ENCODE assay signal across 12 cellular contexts in the genomic region with DNA sequence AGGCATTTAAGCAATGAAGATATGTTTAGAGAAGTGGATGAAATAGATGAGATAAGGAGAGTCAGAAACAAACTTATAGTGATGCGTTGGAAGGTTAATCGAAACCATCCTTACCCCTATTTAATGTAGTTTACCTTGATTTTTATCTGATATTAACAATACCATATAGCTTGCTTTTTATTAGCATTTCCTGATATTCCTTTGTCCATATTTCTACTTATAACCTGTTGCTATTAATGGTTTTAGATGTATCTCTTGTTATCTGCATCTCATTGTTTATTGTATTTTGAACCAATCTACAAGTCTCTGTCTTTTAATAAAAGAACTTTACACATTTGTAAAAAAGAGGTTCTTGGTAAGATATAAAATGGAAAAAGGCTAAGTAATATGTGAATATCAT. TPM values are rescaled to one million over a fixed set of nuclear protein-coding genes. Genes with fewer than 3 reads are reported as not detected.
DNase-seq lines count a peak whose midpoint lies in the region; ATAC-seq and TF ChIP-seq lines count a peak whose summit lies in the region.
"Had no signal": no experiment of that assay in that cellular context is flagged by ENCODE, and none has a peak within 500 bp of the region (broad histone marks: within the 10 kb centered on the region; RNA-seq: fewer than 3 reads in every experiment).

No MANE protein-coding gene starts in this region.

- H3K79me2 ChIP-seq in hepatocyte: peaks cover 26% of the 10 kb centered on the region

- H3K27ac ChIP-seq in HEK293 (ENCODE audit: extremely low read depth, low read depth, low read length) (no peak overlapping the region), hepatocyte (peak overlapping the region; percentile 97), subcutaneous abdominal adipose tissue (ENCODE audit: low read depth, low read length) (peak overlapping the region; percentile 96)

- peak overlapping the region; percentile 77 for H3K4me2 ChIP-seq in hepatocyte

- H3K4me3 Mint-ChIP-seq in activated CD4-positive, alpha-beta T cell treated with anti-CD3 and anti-CD28 coated beads for 36 hours: no peak overlapping the region
- H3K4me3 Mint-ChIP-seq: activated CD4-positive, alpha-beta T cell treated with anti-CD3 and anti-CD28 coated beads, Interleukin-2, amount 10 ng/mL, durations not matched to agents 7 days and 5 days had no signal

- POLR2A ChIA-PET in HEK293 (lab: Yijun Ruan, JAX): no interaction called here
- POLR2A ChIA-PET in activated CD4-positive, alpha-beta T cell treated with anti-CD3 and anti-CD28 coated beads for 36 hours (lab: Charles Lee): no interaction called here

- 64% methylated on average over 2 of the region's 2 CpGs for WGBS in hepatocyte (ENCODE audit: low lambda C conversion rate, missing lambda C conversion rate)

- H2AFZ ChIP-seq in hepatocyte: no peak overlapping the region

- intact Hi-C loops in activated CD4-positive, alpha-beta T cell treated with anti-CD3 and anti-CD28 coated beads for 36 hours (cut with DNase I, micrococcal nuclease): loop anchor here in 1 of 2 experiments (5.0 kb wide), 1 partner anchor 104 kb away; no protein-coding TSS in a partner anchor

- H3K9me3 ChIP-seq in HEK293 (ENCODE audit: control insufficient read depth, insufficient read depth, low read depth, low read length) (no peaks in the 10 kb centered on the region), hepatocyte (ENCODE audit: low read depth) (no peaks in the 10 kb centered on the region), subcutaneous abdominal adipose tissue (ENCODE audit: control insufficient read depth in 5 of 5, low read length in 5 of 5) (no peaks in the 10 kb centered on the region)

- H3K27ac Mint-ChIP-seq in activated CD4-positive, alpha-beta T cell treated with anti-CD3 and anti-CD28 coated beads for 36 hours: no peak overlapping the region
- H3K27ac Mint-ChIP-seq: activated CD4-positive, alpha-beta T cell treated with anti-CD3 and anti-CD28 coated beads, Interleukin-2, amount 10 ng/mL, durations not matched to agents 7 days and 5 days; activated naive CD8-positive, alpha-beta T cell treated with anti-CD3 and anti-CD28 coated beads, Interleukin-2, amount 10 ng/mL, durations not matched to agents 7 days and 5 days had no signal

- TF ChIP-seq CTCF in HEK293 (tag by site-specific recombination; IDR thresholded peaks at IDR 0.05): no peak
- no peak for TF ChIP-seq CTCF in astrocyte of the cerebellum (IDR thresholded peaks at IDR 0.05; ENCODE audit: low read depth, low read length, missing control alignments)
- TF ChIP-seq CTCF in hepatocyte (IDR thresholded peaks at IDR 0.05; ENCODE audit: poor library complexity): no peak

- DNase-seq in astrocyte of the cerebellum (ENCODE audit: low read depth): no peak
- no peak for DNase-seq in hepatocyte (ENCODE audit: low spot score)
- no peak for DNase-seq in activated CD4-positive, alpha-beta T cell treated with anti-CD3 and anti-CD28 coated beads for 36 hours
- no peak for DNase-seq in putamen (ENCODE audit: low spot score)
- DNase-seq: activated CD4-positive, alpha-beta T cell treated with anti-CD3 and anti-CD28 coated beads, Interleukin-2, amount 10 ng/mL, durations not matched to agents 7 days and 5 days; activated naive CD8-positive, alpha-beta T cell treated with anti-CD3 and anti-CD28 coated beads, Interleukin-2, amount 10 ng/mL, durations not matched to agents 7 days and 5 days; DMS79 treated with DMSO at 0.1 percent for 48 hours; left ventricle myocardium superior; NCI-H524 had no signal

- ATAC-seq in GM18867 (IDR thresholded peaks at IDR 0.05; ENCODE audit: unreplicated experiment): no peak
- no peak for ATAC-seq in activated CD4-positive, alpha-beta T cell treated with anti-CD3 and anti-CD28 coated beads for 36 hours

- H3K27me3 ChIP-seq in hepatocyte (no peaks in the 10 kb centered on the region), subcutaneous abdominal adipose tissue (ENCODE audit: control insufficient read depth in 5 of 5, insufficient read depth in 4 of 5, low read length in 5 of 5) (peaks cover 0 to 2% (median 0%) of the 10 kb centered on the region in 5 donors)

- H3K4me1 Mint-ChIP-seq in activated CD4-positive, alpha-beta T cell treated with anti-CD3 and anti-CD28 coated beads for 36 hours: peaks cover 6% of the 10 kb centered on the region

- no peak overlapping the region for H3K9ac ChIP-seq in subcutaneous abdominal adipose tissue (ENCODE audit: low read length in 5 of 5)

- H3K36me3 ChIP-seq in HEK293 (ENCODE audit: control insufficient read depth in 2 of 2, insufficient read depth in 1 of 2, low read length in 2 of 2): peaks cover 0 to 8% of the 10 kb centered on the region in 2 experiments; a peak in 1 of 3 replicates
- no peaks in the 10 kb centered on the region for H3K36me3 ChIP-seq in hepatocyte (replicated peaks; ENCODE audit: insufficient read depth, low read depth)
- H3K36me3 ChIP-seq in subcutaneous abdominal adipose tissue (ENCODE audit: control insufficient read depth in 5 of 5, insufficient read depth in 5 of 5, low read length in 5 of 5): no peaks in the 10 kb centered on the region

- no peaks in the 10 kb centered on the region for H4K20me1 ChIP-seq in hepatocyte (ENCODE audit: insufficient read depth, poor library complexity, severe bottlenecking)

- H3K4me1 ChIP-seq in HEK293 (ENCODE audit: control insufficient read depth, insufficient read depth, low read length) (no peaks in the 10 kb centered on the region), hepatocyte (ENCODE audit: insufficient read depth) (no peaks in the 10 kb centered on the region), subcutaneous abdominal adipose tissue (ENCODE audit: control insufficient read depth in 5 of 5, insufficient read depth in 5 of 5, low read length in 5 of 5) (peaks cover 0 to 4% (median 0%) of the 10 kb centered on the region in 5 donors)

- H3K9me2 ChIP-seq in hepatocyte (replicated peaks; ENCODE audit: insufficient read depth): no peaks in the 10 kb centered on the region

- H3K36me3 Mint-ChIP-seq in activated CD4-positive, alpha-beta T cell treated with anti-CD3 and anti-CD28 coated beads for 36 hours (ENCODE audit: low read depth): no peaks in the 10 kb centered on the region
- H3K36me3 Mint-ChIP-seq: activated naive CD8-positive, alpha-beta T cell treated with anti-CD3 and anti-CD28 coated beads, Interleukin-2, amount 10 ng/mL, durations not matched to agents 7 days and 5 days had no signal

- in situ Hi-C loops in astrocyte of the cerebellum (cut with HindIII; ENCODE audit: low sequenced_read_pairs): no loop called here

- CTCF ChIA-PET in HEK293 (lab: Yijun Ruan, JAX): interaction anchor here (1.1 to 1.2 kb wide), 2 partner anchors 11 to 20 kb away, joined by 3 to 4 read pairs; no protein-coding TSS in a partner anchor
- CTCF ChIA-PET in activated CD4-positive, alpha-beta T cell treated with anti-CD3 and anti-CD28 coated beads for 36 hours (lab: Charles Lee): no interaction called here

- H3K9me3 Mint-ChIP-seq in activated CD4-positive, alpha-beta T cell treated with anti-CD3 and anti-CD28 coated beads for 36 hours (ENCODE audit: low read depth): no peaks in the 10 kb centered on the region
- H3K9me3 Mint-ChIP-seq: activated CD4-positive, alpha-beta T cell treated with anti-CD3 and anti-CD28 coated beads, Interleukin-2, amount 10 ng/mL, durations not matched to agents 7 days and 5 days; activated naive CD8-positive, alpha-beta T cell treated with anti-CD3 and anti-CD28 coated beads, Interleukin-2, amount 10 ng/mL, durations not matched to agents 7 days and 5 days had no signal

- H3K4me3 ChIP-seq in HEK293 (ENCODE audit: low read depth, low read length): no peak overlapping the region
- peak overlapping the region; percentile 86 for H3K4me3 ChIP-seq in astrocyte of the cerebellum (ENCODE audit: low read depth, low read length)
- peak overlapping the region; percentile 54 for H3K4me3 ChIP-seq in hepatocyte
- H3K4me3 ChIP-seq in subcutaneous abdominal adipose tissue (ENCODE audit: low read depth in 1 of 5, low read length in 5 of 5): peak overlapping the region in 1 of 5 donors; percentile 81

- H3K27me3 Mint-ChIP-seq in activated CD4-positive, alpha-beta T cell treated with anti-CD3 and anti-CD28 coated beads for 36 hours: no peaks in the 10 kb centered on the region

TF ChIP-seq in HEK293, 187 proteins besides CTCF, POLR2A, EP300 and RAD21:
- TF ChIP-seq SCRT2 (tag by site-specific recombination; IDR thresholded peaks at IDR 0.05) (peak; percentile 85), SCRT1 (tag by site-specific recombination; IDR thresholded peaks at IDR 0.05; ENCODE audit: borderline replicate concordance) (peak; percentile 59; the same call in 1 of the 2 replicates), ZNF677 (tag by site-specific recombination; IDR thresholded peaks at IDR 0.05) (no peak), ZNF777 (tag by site-specific recombination; IDR thresholded peaks at IDR 0.05; ENCODE audit: borderline replicate concordance) (no peak), KLF7 (tag by site-specific recombination; IDR thresholded peaks at IDR 0.05; ENCODE audit: borderline replicate concordance) (no peak)
- TF ChIP-seq, protein P1, sequence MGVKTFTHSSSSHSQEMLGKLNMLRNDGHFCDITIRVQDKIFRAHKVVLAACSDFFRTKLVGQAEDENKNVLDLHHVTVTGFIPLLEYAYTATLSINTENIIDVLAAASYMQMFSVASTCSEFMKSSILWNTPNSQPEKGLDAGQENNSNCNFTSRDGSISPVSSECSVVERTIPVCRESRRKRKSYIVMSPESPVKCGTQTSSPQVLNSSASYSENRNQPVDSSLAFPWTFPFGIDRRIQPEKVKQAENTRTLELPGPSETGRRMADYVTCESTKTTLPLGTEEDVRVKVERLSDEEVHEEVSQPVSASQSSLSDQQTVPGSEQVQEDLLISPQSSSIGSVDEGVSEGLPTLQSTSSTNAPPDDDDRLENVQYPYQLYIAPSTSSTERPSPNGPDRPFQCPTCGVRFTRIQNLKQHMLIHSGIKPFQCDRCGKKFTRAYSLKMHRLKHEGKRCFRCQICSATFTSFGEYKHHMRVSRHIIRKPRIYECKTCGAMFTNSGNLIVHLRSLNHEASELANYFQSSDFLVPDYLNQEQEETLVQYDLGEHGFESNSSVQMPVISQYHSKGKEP (tag by site-specific recombination; IDR thresholded peaks at IDR 0.05): no peak

RNA-seq across cellular contexts. Expression of gene TCEAL9, which starts 1.6 kb away (rescaled TPM):
- total RNA-seq in hepatocyte: 212 and 239 TPM in 2 replicates
- 257 and 305 TPM in 2 replicates for polyA plus RNA-seq in hepatocyte
- total RNA-seq in activated CD4-positive, alpha-beta T cell treated with anti-CD3 and anti-CD28 coated beads for 36 hours: 1 to 10 TPM; 1.5 to 2.3 TPM
- total RNA-seq: activated CD4-positive, alpha-beta T cell treated with anti-CD3 and anti-CD28 coated beads, Interleukin-2, amount 10 ng/mL, durations not matched to agents 7 days and 5 days had no signal

RNA-seq across cellular contexts. Expression of gene BEX3, which starts 18.5 kb away (rescaled TPM):
- total RNA-seq in hepatocyte: 267 and 271 TPM in 2 replicates
- 506 and 616 TPM in 2 replicates for polyA plus RNA-seq in hepatocyte
- total RNA-seq in activated CD4-positive, alpha-beta T cell treated with anti-CD3 and anti-CD28 coated beads for 36 hours: 10 to 100 TPM; 21.1 to 22.0 TPM

RNA-seq across cellular contexts. Expression of gene TCEAL7, which starts 27.8 kb away (rescaled TPM):
- 14.7 and 16.0 TPM in 2 replicates for total RNA-seq in hepatocyte
- polyA plus RNA-seq in hepatocyte: 6.6 and 6.9 TPM in 2 replicates
- not detected for total RNA-seq in activated CD4-positive, alpha-beta T cell treated with anti-CD3 and anti-CD28 coated beads for 36 hours
- total RNA-seq: activated CD4-positive, alpha-beta T cell treated with anti-CD3 and anti-CD28 coated beads, Interleukin-2, amount 10 ng/mL, durations not matched to agents 7 days and 5 days; activated naive CD8-positive, alpha-beta T cell treated with anti-CD3 and anti-CD28 coated beads, Interleukin-2, amount 10 ng/mL, durations not matched to agents 7 days and 5 days had no signal

RNA-seq across cellular contexts. Expression of gene BEX2, which starts 47.1 kb away (rescaled TPM):
- total RNA-seq in hepatocyte: 28.1 and 37.7 TPM in 2 replicates
- polyA plus RNA-seq in hepatocyte: 39.1 and 45.4 TPM in 2 replicates
- total RNA-seq in activated CD4-positive, alpha-beta T cell treated with anti-CD3 and anti-CD28 coated beads for 36 hours: 10 to 100 TPM in 1 of 2 experiments, 1 to 10 TPM in 1; 7.4 to 11.5 TPM

Comparison
In these comparisons a context has a peak if more than half of its experiments do, and no peak if none do; other contexts are left out.
1. RNA of gene TCEAL9, which starts 1.6 kb away (total RNA-seq): 212 to 239 TPM in hepatocyte; 1.5 to 2.3 TPM in activated CD4-positive, alpha-beta T cell treated with anti-CD3 and anti-CD28 coated beads for 36 hours; every median in the first group is over 10 times any median in the second.
2. RNA of gene BEX3, which starts 18.5 kb away (total RNA-seq): 267 to 271 TPM in hepatocyte; 21.1 to 22.0 TPM in activated CD4-positive, alpha-beta T cell treated with anti-CD3 and anti-CD28 coated beads for 36 hours; every median in the first group is over 10 times any median in the second.
3. RNA of gene TCEAL7, which starts 27.8 kb away (total RNA-seq): 14.7 to 16.0 TPM in hepatocyte; not detected in activated CD4-positive, alpha-beta T cell treated with anti-CD3 and anti-CD28 coated beads for 36 hours; every median in the first group is over 10 times any median in the second.